In genomic region chr10:13414855-13415254, GRCh38 we compare ENCODE assay signal across 1 cellular context.
TF ChIP-seq lines count a peak whose summit lies in the region.

No MANE protein-coding gene starts in this region.

TF ChIP-seq in HepG2, 621 proteins besides CTCF, POLR2A, EP300 and RAD21 (continued from another document and continues in another):
- TF ChIP-seq LRRFIP1 (CRISPR knock-in tag; conservative IDR thresholded peaks at IDR 0.05) (no peak), RFX1 (IDR thresholded peaks at IDR 0.05) (no peak), ZNF839 (CRISPR knock-in tag; IDR thresholded peaks at IDR 0.05; ENCODE audit: borderline replicate concordance) (no peak), CCAR2 (optimal IDR thresholded peaks at IDR 0.05; ENCODE audit: low read depth, low read length) (no peak), MED8 (CRISPR knock-in tag; IDR thresholded peaks at IDR 0.05; ENCODE audit: insufficient replicate concordance) (no peak), EED (CRISPR knock-in tag; IDR thresholded peaks at IDR 0.05) (no peak), ZNF142 (CRISPR knock-in tag; IDR thresholded peaks at IDR 0.05) (no peak), ZNF232 (CRISPR knock-in tag; IDR thresholded peaks at IDR 0.05; ENCODE audit: borderline replicate concordance) (no peak), ZNF441 (CRISPR knock-in tag; IDR thresholded peaks at IDR 0.05; ENCODE audit: borderline replicate concordance) (no peak), HDAC2 (CRISPR knock-in tag; IDR thresholded peaks at IDR 0.05) (peak; percentile 70; the same call in 1 of the 2 replicates), ZMAT3 (CRISPR knock-in tag; conservative IDR thresholded peaks at IDR 0.05) (no peak), ZFP91 (CRISPR knock-in tag; IDR thresholded peaks at IDR 0.05; ENCODE audit: borderline replicate concordance) (no peak), CREB1 (IDR thresholded peaks at IDR 0.05) (no peak), CREB1 (CRISPR knock-in tag; IDR thresholded peaks at IDR 0.05) (no peak), YY1 (IDR thresholded peaks at IDR 0.05; ENCODE audit: insufficient read depth, insufficient replicate concordance, low read depth, low read length) (no peak), XBP1 (CRISPR knock-in tag; IDR thresholded peaks at IDR 0.05) (no peak), KMT2A (CRISPR knock-in tag; IDR thresholded peaks at IDR 0.05) (no peak), JUN (CRISPR knock-in tag; IDR thresholded peaks at IDR 0.05) (no peak), ZKSCAN1 (IDR thresholded peaks at IDR 0.05; ENCODE audit: low read length) (no peak), UBTF (CRISPR knock-in tag; IDR thresholded peaks at IDR 0.05) (no peak), KAT7 (CRISPR knock-in tag; IDR thresholded peaks at IDR 0.05; ENCODE audit: borderline replicate concordance) (no peak), DPF2 (CRISPR knock-in tag; IDR thresholded peaks at IDR 0.05; ENCODE audit: borderline replicate concordance, low read depth) (no peak), SP5 (CRISPR knock-in tag; IDR thresholded peaks at IDR 0.05; ENCODE audit: borderline replicate concordance, low read depth) (no peak), IRF1 (CRISPR knock-in tag; IDR thresholded peaks at IDR 0.05; ENCODE audit: low read depth) (no peak), HMGA1 (CRISPR knock-in tag; conservative IDR thresholded peaks at IDR 0.05) (no peak), THAP11 (CRISPR knock-in tag; IDR thresholded peaks at IDR 0.05) (peak; percentile 24; the same call in 1 of the 2 replicates), ASH2L (IDR thresholded peaks at IDR 0.05; ENCODE audit: insufficient read length, low read depth, low read length) (no peak), SMAD3 (CRISPR knock-in tag; IDR thresholded peaks at IDR 0.05) (no peak), ZNF558 (CRISPR knock-in tag; IDR thresholded peaks at IDR 0.05; ENCODE audit: borderline replicate concordance) (no peak), FOSL2 (CRISPR knock-in tag; IDR thresholded peaks at IDR 0.05) (peak; percentile 43), ZNF225 (CRISPR knock-in tag; IDR thresholded peaks at IDR 0.05) (no peak)
- TF ChIP-seq, protein P1, sequence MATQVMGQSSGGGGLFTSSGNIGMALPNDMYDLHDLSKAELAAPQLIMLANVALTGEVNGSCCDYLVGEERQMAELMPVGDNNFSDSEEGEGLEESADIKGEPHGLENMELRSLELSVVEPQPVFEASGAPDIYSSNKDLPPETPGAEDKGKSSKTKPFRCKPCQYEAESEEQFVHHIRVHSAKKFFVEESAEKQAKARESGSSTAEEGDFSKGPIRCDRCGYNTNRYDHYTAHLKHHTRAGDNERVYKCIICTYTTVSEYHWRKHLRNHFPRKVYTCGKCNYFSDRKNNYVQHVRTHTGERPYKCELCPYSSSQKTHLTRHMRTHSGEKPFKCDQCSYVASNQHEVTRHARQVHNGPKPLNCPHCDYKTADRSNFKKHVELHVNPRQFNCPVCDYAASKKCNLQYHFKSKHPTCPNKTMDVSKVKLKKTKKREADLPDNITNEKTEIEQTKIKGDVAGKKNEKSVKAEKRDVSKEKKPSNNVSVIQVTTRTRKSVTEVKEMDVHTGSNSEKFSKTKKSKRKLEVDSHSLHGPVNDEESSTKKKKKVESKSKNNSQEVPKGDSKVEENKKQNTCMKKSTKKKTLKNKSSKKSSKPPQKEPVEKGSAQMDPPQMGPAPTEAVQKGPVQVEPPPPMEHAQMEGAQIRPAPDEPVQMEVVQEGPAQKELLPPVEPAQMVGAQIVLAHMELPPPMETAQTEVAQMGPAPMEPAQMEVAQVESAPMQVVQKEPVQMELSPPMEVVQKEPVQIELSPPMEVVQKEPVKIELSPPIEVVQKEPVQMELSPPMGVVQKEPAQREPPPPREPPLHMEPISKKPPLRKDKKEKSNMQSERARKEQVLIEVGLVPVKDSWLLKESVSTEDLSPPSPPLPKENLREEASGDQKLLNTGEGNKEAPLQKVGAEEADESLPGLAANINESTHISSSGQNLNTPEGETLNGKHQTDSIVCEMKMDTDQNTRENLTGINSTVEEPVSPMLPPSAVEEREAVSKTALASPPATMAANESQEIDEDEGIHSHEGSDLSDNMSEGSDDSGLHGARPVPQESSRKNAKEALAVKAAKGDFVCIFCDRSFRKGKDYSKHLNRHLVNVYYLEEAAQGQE (IDR thresholded peaks at IDR 0.05; ENCODE audit: borderline replicate concordance in 1 of 2, low read depth in 1 of 2, low read length in 2 of 2) = no peak
- TF ChIP-seq, protein P2, sequence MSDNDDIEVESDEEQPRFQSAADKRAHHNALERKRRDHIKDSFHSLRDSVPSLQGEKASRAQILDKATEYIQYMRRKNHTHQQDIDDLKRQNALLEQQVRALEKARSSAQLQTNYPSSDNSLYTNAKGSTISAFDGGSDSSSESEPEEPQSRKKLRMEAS (IDR thresholded peaks at IDR 0.05) = no peak
- TF ChIP-seq, protein P3, sequence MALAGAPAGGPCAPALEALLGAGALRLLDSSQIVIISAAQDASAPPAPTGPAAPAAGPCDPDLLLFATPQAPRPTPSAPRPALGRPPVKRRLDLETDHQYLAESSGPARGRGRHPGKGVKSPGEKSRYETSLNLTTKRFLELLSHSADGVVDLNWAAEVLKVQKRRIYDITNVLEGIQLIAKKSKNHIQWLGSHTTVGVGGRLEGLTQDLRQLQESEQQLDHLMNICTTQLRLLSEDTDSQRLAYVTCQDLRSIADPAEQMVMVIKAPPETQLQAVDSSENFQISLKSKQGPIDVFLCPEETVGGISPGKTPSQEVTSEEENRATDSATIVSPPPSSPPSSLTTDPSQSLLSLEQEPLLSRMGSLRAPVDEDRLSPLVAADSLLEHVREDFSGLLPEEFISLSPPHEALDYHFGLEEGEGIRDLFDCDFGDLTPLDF (CRISPR knock-in tag; IDR thresholded peaks at IDR 0.05) = no peak
- TF ChIP-seq, protein P4, sequence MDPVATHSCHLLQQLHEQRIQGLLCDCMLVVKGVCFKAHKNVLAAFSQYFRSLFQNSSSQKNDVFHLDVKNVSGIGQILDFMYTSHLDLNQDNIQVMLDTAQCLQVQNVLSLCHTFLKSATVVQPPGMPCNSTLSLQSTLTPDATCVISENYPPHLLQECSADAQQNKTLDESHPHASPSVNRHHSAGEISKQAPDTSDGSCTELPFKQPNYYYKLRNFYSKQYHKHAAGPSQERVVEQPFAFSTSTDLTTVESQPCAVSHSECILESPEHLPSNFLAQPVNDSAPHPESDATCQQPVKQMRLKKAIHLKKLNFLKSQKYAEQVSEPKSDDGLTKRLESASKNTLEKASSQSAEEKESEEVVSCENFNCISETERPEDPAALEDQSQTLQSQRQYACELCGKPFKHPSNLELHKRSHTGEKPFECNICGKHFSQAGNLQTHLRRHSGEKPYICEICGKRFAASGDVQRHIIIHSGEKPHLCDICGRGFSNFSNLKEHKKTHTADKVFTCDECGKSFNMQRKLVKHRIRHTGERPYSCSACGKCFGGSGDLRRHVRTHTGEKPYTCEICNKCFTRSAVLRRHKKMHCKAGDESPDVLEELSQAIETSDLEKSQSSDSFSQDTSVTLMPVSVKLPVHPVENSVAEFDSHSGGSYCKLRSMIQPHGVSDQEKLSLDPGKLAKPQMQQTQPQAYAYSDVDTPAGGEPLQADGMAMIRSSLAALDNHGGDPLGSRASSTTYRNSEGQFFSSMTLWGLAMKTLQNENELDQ (CRISPR knock-in tag; IDR thresholded peaks at IDR 0.05; ENCODE audit: borderline replicate concordance) = no peak
- TF ChIP-seq, protein P5, sequence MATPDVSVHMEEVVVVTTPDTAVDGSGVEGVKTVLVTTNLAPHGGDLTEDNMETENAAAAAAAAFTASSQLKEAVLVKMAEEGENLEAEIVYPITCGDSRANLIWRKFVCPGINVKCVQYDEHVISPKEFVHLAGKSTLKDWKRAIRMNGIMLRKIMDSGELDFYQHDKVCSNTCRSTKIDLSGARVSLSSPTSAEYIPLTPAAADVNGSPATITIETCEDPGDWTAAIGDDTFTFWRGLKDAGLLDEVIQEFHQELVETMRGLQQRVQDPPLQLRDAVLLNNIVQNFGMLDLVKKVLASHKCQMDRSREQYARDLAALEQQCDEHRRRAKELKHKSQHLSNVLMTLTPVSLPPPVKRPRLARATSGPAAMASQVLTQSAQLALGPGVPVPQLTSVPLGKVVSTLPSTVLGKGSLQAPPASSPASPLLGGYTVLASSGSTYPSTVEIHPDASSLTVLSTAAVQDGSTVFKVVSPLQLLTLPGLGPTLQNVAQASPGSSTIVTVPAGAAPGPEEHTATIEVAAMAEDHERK (CRISPR knock-in tag; IDR thresholded peaks at IDR 0.05; ENCODE audit: low read depth) = no peak
